17 cellular contexts compared by ENCODE assay signal in genomic region chr13:106882222-106882621, GRCh38.
"Had no signal": no experiment of that assay in that cellular context is flagged by ENCODE, and none has a peak within 500 bp of the region (broad histone marks: within the 10 kb centered on the region; RNA-seq: fewer than 3 reads in every experiment).

No MANE protein-coding gene starts in this region.

- H3K9me3 ChIP-seq: pancreas, tibial nerve, uterus had no signal

- H3K27ac ChIP-seq: foreskin keratinocyte, pancreas, tibial nerve, uterus had no signal

- H3K4me3 ChIP-seq: pancreas, tibial nerve, uterus had no signal

- H3K4me1 ChIP-seq: foreskin keratinocyte, uterus had no signal

- H3K27me3 Mint-ChIP-seq: activated CD4-positive, alpha-beta T cell treated with anti-CD3 and anti-CD28 coated beads, Interleukin-2, amount 10 ng/mL, durations not matched to agents 7 days and 5 days; stimulated activated naive B cell treated with anti-CD40 and anti-IgM and Interleukin-4, amounts not matched to agents 10 μg/mL and 1 μg/mL and 100 μg/mL, for 72 hours had no signal

- H3K4me1 Mint-ChIP-seq: activated CD4-positive, alpha-beta T cell treated with anti-CD3 and anti-CD28 coated beads, Interleukin-2, amount 10 ng/mL, durations not matched to agents 7 days and 5 days; activated naive CD4-positive, alpha-beta T cell treated with anti-CD3 and anti-CD28 coated beads, Interleukin-2, amount 50 U/mL, for 24 hours; stimulated activated naive B cell treated with anti-CD40 and anti-IgM and Interleukin-4, amounts not matched to agents 10 μg/mL and 1 μg/mL and 100 μg/mL, for 72 hours had no signal

- H3K36me3 Mint-ChIP-seq: activated naive CD4-positive, alpha-beta T cell treated with anti-CD3 and anti-CD28 coated beads, Interleukin-2, amount 50 U/mL, for 24 hours; stimulated activated naive B cell treated with anti-CD40 and anti-IgM and Interleukin-4, amounts not matched to agents 10 μg/mL and 1 μg/mL and 100 μg/mL, for 72 hours had no signal

- FAIRE-seq: kidney, pancreas had no signal

- H3K4me3 Mint-ChIP-seq: activated CD4-positive, alpha-beta T cell treated with anti-CD3 and anti-CD28 coated beads, Interleukin-2, amount 10 ng/mL, durations not matched to agents 7 days and 5 days; activated naive CD4-positive, alpha-beta T cell treated with anti-CD3 and anti-CD28 coated beads, Interleukin-2, amount 50 U/mL, for 24 hours; neural crest cell; stimulated activated naive B cell treated with anti-CD40 and anti-IgM and Interleukin-4, amounts not matched to agents 10 μg/mL and 1 μg/mL and 100 μg/mL, for 72 hours had no signal

- DNase-seq: activated CD4-positive, alpha-beta T cell treated with anti-CD3 and anti-CD28 coated beads, Interleukin-2, amount 10 ng/mL, durations not matched to agents 7 days and 5 days; activated CD8-positive, alpha-beta memory T cell treated with anti-CD3 and anti-CD28 coated beads, Interleukin-2, amount 50 U/mL, for 4 hours; activated effector memory CD4-positive, alpha-beta T cell treated with anti-CD3 and anti-CD28 coated beads, Interleukin-2, amount 50 U/mL, for 16 hours; activated T-cell treated with anti-CD3 and anti-CD28 coated beads, Interleukin-2, amount 50 U/mL, for 48 hours; foreskin keratinocyte; kidney; pancreas; stimulated activated naive B cell treated with anti-CD40 and anti-IgM and Interleukin-4, amounts not matched to agents 10 μg/mL and 1 μg/mL and 100 μg/mL, for 72 hours; T-helper 1 cell; T-helper 9 cell; uterus had no signal

- H3K27ac Mint-ChIP-seq: activated CD4-positive, alpha-beta T cell treated with anti-CD3 and anti-CD28 coated beads, Interleukin-2, amount 10 ng/mL, durations not matched to agents 7 days and 5 days; activated naive CD4-positive, alpha-beta T cell treated with anti-CD3 and anti-CD28 coated beads, Interleukin-2, amount 50 U/mL, for 24 hours; stimulated activated naive B cell treated with anti-CD40 and anti-IgM and Interleukin-4, amounts not matched to agents 10 μg/mL and 1 μg/mL and 100 μg/mL, for 72 hours had no signal

- H3K27me3 ChIP-seq: foreskin keratinocyte, pancreas, tibial nerve, uterus had no signal

- H3K9me3 Mint-ChIP-seq: activated CD4-positive, alpha-beta T cell treated with anti-CD3 and anti-CD28 coated beads, Interleukin-2, amount 10 ng/mL, durations not matched to agents 7 days and 5 days; activated naive CD4-positive, alpha-beta T cell treated with anti-CD3 and anti-CD28 coated beads, Interleukin-2, amount 50 U/mL, for 24 hours; neural crest cell had no signal

- ATAC-seq: activated CD4-positive, CD25-positive, alpha-beta regulatory T cell treated with anti-CD3 and anti-CD28 coated beads, Interleukin-2, amount 50 U/mL, for 24 hours; foreskin keratinocyte; left lobe of liver; pancreas; SK-N-SH treated with all-trans-retinoic acid at 6 μM for 48 hours; stimulated activated naive B cell treated with anti-CD40 and anti-IgM and Interleukin-4, amounts not matched to agents 10 μg/mL and 1 μg/mL and 100 μg/mL, for 72 hours had no signal

- H3K36me3 ChIP-seq: pancreas, tibial nerve, uterus had no signal
